ENCODE assay signal across 9 cellular contexts in the genomic region with DNA sequence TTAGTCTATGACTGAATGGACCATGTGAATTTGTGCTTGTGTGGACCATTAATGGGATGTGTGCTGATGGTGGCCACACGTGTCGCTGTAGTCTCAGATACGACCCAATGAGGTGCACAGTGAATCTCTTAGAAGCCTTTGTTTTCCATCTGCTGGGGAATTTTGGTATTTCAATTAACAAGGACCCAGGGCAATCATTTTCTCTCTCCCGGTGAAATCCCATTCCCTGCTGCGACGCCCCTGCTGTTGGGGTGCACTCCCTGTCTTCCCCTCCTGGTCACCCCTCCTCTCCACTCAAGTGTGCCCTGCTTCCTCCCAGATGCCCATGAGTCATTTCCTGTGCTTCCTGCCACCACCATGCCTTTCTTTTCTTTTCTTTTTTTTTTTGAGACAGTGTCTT. TPM values are rescaled to one million over a fixed set of nuclear protein-coding genes. Genes with fewer than 3 reads are reported as not detected.
A peak's percentile ranks its signal among the peaks of the same experiment; 100 is the strongest.
DNase-seq lines count a peak whose midpoint lies in the region; ATAC-seq, FAIRE-seq and TF ChIP-seq lines count a peak whose summit lies in the region.
"Had no signal": no experiment of that assay in that cellular context is flagged by ENCODE, and none has a peak within 500 bp of the region (broad histone marks: within the 10 kb centered on the region; RNA-seq: fewer than 3 reads in every experiment).

No MANE protein-coding gene starts in this region.

- H3K9ac ChIP-seq in astrocyte (ENCODE audit: low read length) = no peak overlapping the region
- no peak overlapping the region for H3K9ac ChIP-seq in skeletal muscle satellite cell (ENCODE audit: low read depth, low read length)

- no peak for FAIRE-seq in astrocyte (lab: Jason Lieb, UNC)

- no peak overlapping the region for H3K27ac ChIP-seq in astrocyte (ENCODE audit: low read depth, low read length)
- H3K27ac ChIP-seq: left ventricle myocardium inferior had no signal

- peak; percentile 26 for ATAC-seq in activated CD4-positive, alpha-beta T cell treated with anti-CD3 and anti-CD28 coated beads for 36 hours
- ATAC-seq in HG03045 (IDR thresholded peaks at IDR 0.05; ENCODE audit: unreplicated experiment) = no peak
- no peak for ATAC-seq in GM21360 (IDR thresholded peaks at IDR 0.05; ENCODE audit: unreplicated experiment)

- no peak overlapping the region for H3K27ac Mint-ChIP-seq in activated CD4-positive, alpha-beta T cell treated with anti-CD3 and anti-CD28 coated beads for 36 hours
- no peak overlapping the region for H3K27ac Mint-ChIP-seq in activated CD4-positive, alpha-beta T cell treated with anti-CD3 and anti-CD28 coated beads, Interleukin-2, amount 10 ng/mL, durations not matched to agents 7 days and 5 days
- no peak overlapping the region for H3K27ac Mint-ChIP-seq in astrocyte (ENCODE audit: unreplicated experiment)

- no peak overlapping the region for H3K4me3 ChIP-seq in MG63
- H3K4me3 ChIP-seq in astrocyte (ENCODE audit: insufficient read depth, low read depth, low read length) = no peak overlapping the region
- no peak overlapping the region for H3K4me3 ChIP-seq in skeletal muscle satellite cell (ENCODE audit: low read length)
- H3K4me3 ChIP-seq: left ventricle myocardium inferior had no signal

- peaks cover 5% of the 10 kb centered on the region for H3K4me1 ChIP-seq in astrocyte (ENCODE audit: insufficient read depth, low read length)
- peaks cover 10% of the 10 kb centered on the region for H3K4me1 ChIP-seq in skeletal muscle satellite cell (ENCODE audit: control insufficient read depth, insufficient read depth, low read length)

- H3K27me3 ChIP-seq in MG63 = no peaks in the 10 kb centered on the region
- H3K27me3 ChIP-seq in astrocyte (ENCODE audit: insufficient read depth, low read length) = peaks cover 4% of the 10 kb centered on the region
- H3K27me3 ChIP-seq in skeletal muscle satellite cell (ENCODE audit: control insufficient read depth, insufficient read depth, low read length) = no peaks in the 10 kb centered on the region

- H3K4me3 Mint-ChIP-seq in activated CD4-positive, alpha-beta T cell treated with anti-CD3 and anti-CD28 coated beads for 36 hours = no peak overlapping the region
- H3K4me3 Mint-ChIP-seq in activated CD4-positive, alpha-beta T cell treated with anti-CD3 and anti-CD28 coated beads, Interleukin-2, amount 10 ng/mL, durations not matched to agents 7 days and 5 days = no peak overlapping the region
- no peak overlapping the region for H3K4me3 Mint-ChIP-seq in astrocyte (ENCODE audit: unreplicated experiment)

- H3K4me1 Mint-ChIP-seq in activated CD4-positive, alpha-beta T cell treated with anti-CD3 and anti-CD28 coated beads for 36 hours = peaks cover 7% of the 10 kb centered on the region
- peaks cover 8% of the 10 kb centered on the region for H3K4me1 Mint-ChIP-seq in activated CD4-positive, alpha-beta T cell treated with anti-CD3 and anti-CD28 coated beads, Interleukin-2, amount 10 ng/mL, durations not matched to agents 7 days and 5 days
- peaks cover 9% of the 10 kb centered on the region for H3K4me1 Mint-ChIP-seq in astrocyte (ENCODE audit: low read depth, unreplicated experiment)

- H3K4me2 ChIP-seq in astrocyte (ENCODE audit: low read length) (peak overlapping the region; percentile 33), skeletal muscle satellite cell (ENCODE audit: low read length) (peak overlapping the region; percentile 42)

- H3K9me3 Mint-ChIP-seq in activated CD4-positive, alpha-beta T cell treated with anti-CD3 and anti-CD28 coated beads for 36 hours (ENCODE audit: low read depth) = no peaks in the 10 kb centered on the region
- H3K9me3 Mint-ChIP-seq in activated CD4-positive, alpha-beta T cell treated with anti-CD3 and anti-CD28 coated beads, Interleukin-2, amount 10 ng/mL, durations not matched to agents 7 days and 5 days = no peaks in the 10 kb centered on the region
- H3K9me3 Mint-ChIP-seq in astrocyte (ENCODE audit: unreplicated experiment) = no peaks in the 10 kb centered on the region

- no peak for DNase-seq in activated CD4-positive, alpha-beta T cell treated with anti-CD3 and anti-CD28 coated beads for 36 hours
- no peak for DNase-seq in activated CD4-positive, alpha-beta T cell treated with anti-CD3 and anti-CD28 coated beads, Interleukin-2, amount 10 ng/mL, durations not matched to agents 7 days and 5 days
- DNase-seq in MG63 (peak; percentile 23), astrocyte (ENCODE audit: low read depth) (no peak)
- no peak for DNase-seq in stimulated activated CD4-positive, alpha-beta T cell treated with anti-CD3 and anti-CD28 coated beads, Interleukin-2, amount 100 ng/mL, for 48 hours

- H4K20me1 ChIP-seq in astrocyte (ENCODE audit: insufficient read depth, low read length) = no peaks in the 10 kb centered on the region

- H3K36me3 ChIP-seq in MG63 = no peaks in the 10 kb centered on the region
- H3K36me3 ChIP-seq in astrocyte (ENCODE audit: insufficient read depth, low read length) = no peaks in the 10 kb centered on the region
- no peaks in the 10 kb centered on the region for H3K36me3 ChIP-seq in skeletal muscle satellite cell (ENCODE audit: insufficient read depth, low read length)
- H3K36me3 ChIP-seq: left ventricle myocardium inferior had no signal

- H3K9me3 ChIP-seq in MG63 (no peaks in the 10 kb centered on the region), astrocyte (ENCODE audit: insufficient read depth, low read depth, low read length) (no peaks in the 10 kb centered on the region), skeletal muscle satellite cell (replicated peaks; ENCODE audit: low read length) (no peaks in the 10 kb centered on the region)

- no peaks in the 10 kb centered on the region for H3K79me2 ChIP-seq in astrocyte (ENCODE audit: insufficient read depth, low read length)

- no peaks in the 10 kb centered on the region for H3K36me3 Mint-ChIP-seq in activated CD4-positive, alpha-beta T cell treated with anti-CD3 and anti-CD28 coated beads for 36 hours (ENCODE audit: low read depth)
- H3K36me3 Mint-ChIP-seq in activated CD4-positive, alpha-beta T cell treated with anti-CD3 and anti-CD28 coated beads, Interleukin-2, amount 10 ng/mL, durations not matched to agents 7 days and 5 days (ENCODE audit: low read depth) = no peaks in the 10 kb centered on the region
- no peaks in the 10 kb centered on the region for H3K36me3 Mint-ChIP-seq in astrocyte (ENCODE audit: low read depth, unreplicated experiment)

- H2AFZ ChIP-seq in astrocyte (ENCODE audit: low read depth, low read length) = no peak overlapping the region

- POLR2A ChIA-PET in activated CD4-positive, alpha-beta T cell treated with anti-CD3 and anti-CD28 coated beads for 36 hours (lab: Charles Lee) = no interaction called here
- POLR2A ChIA-PET in activated CD4-positive, alpha-beta T cell treated with anti-CD3 and anti-CD28 coated beads, Interleukin-2, amount 10 ng/mL, durations not matched to agents 7 days and 5 days (lab: Charles Lee) = no interaction called here

- intact Hi-C loops in activated CD4-positive, alpha-beta T cell treated with anti-CD3 and anti-CD28 coated beads for 36 hours (cut with DNase I, micrococcal nuclease) = no loop called here

- no peak for TF ChIP-seq CTCF in astrocyte (IDR thresholded peaks at IDR 0.05; ENCODE audit: insufficient read depth, low read depth, low read length)

- CTCF ChIA-PET in activated CD4-positive, alpha-beta T cell treated with anti-CD3 and anti-CD28 coated beads for 36 hours (lab: Charles Lee) = no interaction called here
- CTCF ChIA-PET in activated CD4-positive, alpha-beta T cell treated with anti-CD3 and anti-CD28 coated beads, Interleukin-2, amount 10 ng/mL, durations not matched to agents 7 days and 5 days (lab: Charles Lee) = no interaction called here

- H3K27me3 Mint-ChIP-seq in activated CD4-positive, alpha-beta T cell treated with anti-CD3 and anti-CD28 coated beads for 36 hours = peaks cover 3% of the 10 kb centered on the region
- H3K27me3 Mint-ChIP-seq in activated CD4-positive, alpha-beta T cell treated with anti-CD3 and anti-CD28 coated beads, Interleukin-2, amount 10 ng/mL, durations not matched to agents 7 days and 5 days = no peaks in the 10 kb centered on the region
- peaks cover 1% of the 10 kb centered on the region for H3K27me3 Mint-ChIP-seq in astrocyte (ENCODE audit: low read depth, unreplicated experiment)

RNA-seq across cellular contexts. Expression of gene EBLN2, which starts 32.7 kb away (rescaled TPM):
- total RNA-seq in activated CD4-positive, alpha-beta T cell treated with anti-CD3 and anti-CD28 coated beads for 36 hours = 1 to 10 TPM; 4.7 to 5.2 TPM
- total RNA-seq in activated CD4-positive, alpha-beta T cell treated with anti-CD3 and anti-CD28 coated beads, Interleukin-2, amount 10 ng/mL, durations not matched to agents 7 days and 5 days = 1 to 10 TPM; 6.3 to 6.9 TPM
- total RNA-seq in MG63 (2014; rRNA removed; shearing (Covaris generic); ENCODE audit: low replicate concordance) = 0.79 and 1.1 TPM in 2 replicates
- total RNA-seq in astrocyte = 3.1 TPM in 2 replicates
- 3.5 and 5.1 TPM in 2 replicates for total RNA-seq in skeletal muscle satellite cell (2012; rRNA removed)
